Comparison of ENCODE assay signal across 5 cellular contexts in the genomic region with DNA sequence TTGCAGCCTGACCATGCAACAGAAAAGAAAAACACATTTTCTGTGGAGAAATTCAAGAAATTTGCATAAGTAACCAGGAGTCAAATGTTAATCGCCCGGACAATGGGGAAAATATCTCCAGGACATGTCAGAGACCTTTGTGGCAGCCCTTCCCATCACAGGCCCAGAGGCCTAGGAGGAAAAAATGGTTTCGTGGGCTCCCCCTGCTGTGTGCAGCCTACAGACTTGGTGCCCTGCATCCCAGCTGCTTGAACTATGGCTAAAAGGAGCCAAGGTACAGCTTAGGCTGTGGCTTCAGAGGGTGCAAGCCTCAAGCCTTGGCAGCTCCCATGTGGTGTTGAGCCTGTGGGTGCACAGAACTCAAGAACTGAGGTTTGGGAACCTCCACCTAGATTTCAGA. TPM values are rescaled to one million over a fixed set of nuclear protein-coding genes. Genes with fewer than 3 reads are reported as not detected.
A peak's percentile ranks its signal among the peaks of the same experiment; 100 is the strongest.
DNase-seq lines count a peak whose midpoint lies in the region; ATAC-seq, FAIRE-seq and TF ChIP-seq lines count a peak whose summit lies in the region.
"Not testable (repeated sequence)": the region's sequence is repeated elsewhere in the genome, so short reads cannot be mapped to it uniquely, and the experiment has no call there.
"Had no signal": no experiment of that assay in that cellular context is flagged by ENCODE, and none has a peak within 500 bp of the region (broad histone marks: within the 10 kb centered on the region; RNA-seq: fewer than 3 reads in every experiment).

No MANE protein-coding gene starts in this region.

- H3K9ac ChIP-seq in BLaER1 treated with 17β-estradiol and CSF1 and Interleukin-3, amounts not matched to agents 10 nM and 100 nM; HepG2 (ENCODE audit: insufficient read depth, low read depth, low read length): not testable (repeated sequence)

- H3K4me3 ChIP-seq in A549; HepG2 (replicated peaks in 1 of 3; ENCODE audit: insufficient read depth in 1 of 3, low read depth in 2 of 3, low read length in 3 of 3): not testable (repeated sequence)
- peak overlapping the region in 9 of 10 experiments; percentile 0 to 36 (median 16); a peak in 9 of 20 replicates for H3K4me3 ChIP-seq in BLaER1 treated with 17β-estradiol and CSF1 and Interleukin-3, amounts not matched to agents 10 nM and 100 nM

- TF ChIP-seq CTCF in A549 (IDR thresholded peaks at IDR 0.05); HepG2 (CRISPR knock-in tag; IDR thresholded peaks at IDR 0.05): not testable (repeated sequence)

- H3K79me2 ChIP-seq in HepG2 (ENCODE audit: insufficient read depth, low read length), result not testable (repeated sequence)

- not testable (repeated sequence) for ATAC-seq in A549, HepG2

- H3K4me2 ChIP-seq in A549; BLaER1 treated with 17β-estradiol and CSF1 and Interleukin-3, amounts not matched to agents 10 nM and 100 nM; HepG2 (ENCODE audit: low read depth, low read length): not testable (repeated sequence)

- H2AFZ ChIP-seq in HepG2 (ENCODE audit: low read length), result not testable (repeated sequence)

- H3K27me3 ChIP-seq in BLaER1 treated with 17β-estradiol and CSF1 and Interleukin-3, amounts not matched to agents 10 nM and 100 nM, result peaks cover 0 to 25% (median 20%) of the 10 kb centered on the region in 11 experiments; a peak in 15 of 22 replicates
- H3K27me3 ChIP-seq in HepG2 (ENCODE audit: control insufficient read depth in 1 of 2, insufficient read depth in 2 of 2, low read length in 2 of 2), result not testable (repeated sequence)

- not testable (repeated sequence) for BruUV-seq in HepG2 (replicated peaks; lab: Mats Ljungman, UMichigan)

- TF ChIP-seq POLR2A in A549 (IDR thresholded peaks at IDR 0.05; ENCODE audit: low read length); HepG2 (IDR thresholded peaks at IDR 0.05; ENCODE audit: insufficient read depth in 1 of 2, low read depth in 2 of 2, low read length in 2 of 2): not testable (repeated sequence)

- not testable (repeated sequence) for FAIRE-seq in A549 (lab: Jason Lieb, UNC); HepG2 (lab: Jason Lieb, UNC)

- intact Hi-C loops in HepG2 (cut with micrococcal nuclease; ENCODE audit: unreplicated experiment), result not testable (repeated sequence)

- not testable (repeated sequence) for TF ChIP-seq EP300 in A549 (IDR thresholded peaks at IDR 0.05); Ishikawa (IDR thresholded peaks at IDR 0.05; ENCODE audit: borderline replicate concordance); HepG2 (IDR thresholded peaks at IDR 0.05; ENCODE audit: low read depth in 2 of 2, low read length in 2 of 2); HepG2 (CRISPR knock-in tag; IDR thresholded peaks at IDR 0.05; ENCODE audit: borderline replicate concordance)

- not testable (repeated sequence) for H3K36me3 ChIP-seq in BLaER1 treated with 17β-estradiol and CSF1 and Interleukin-3, amounts not matched to agents 10 nM and 100 nM; HepG2 (replicated peaks in 1 of 2; ENCODE audit: control insufficient read depth in 1 of 2, insufficient read depth in 2 of 2, low read length in 2 of 2)

- DNase-seq in A549 (ENCODE audit: low read depth in 1 of 2, low spot score in 1 of 2); HepG2 (ENCODE audit: low spot score): not testable (repeated sequence)

- H3K27ac ChIP-seq in A549; BLaER1 treated with 17β-estradiol and CSF1 and Interleukin-3, amounts not matched to agents 10 nM and 100 nM; HepG2 (ENCODE audit: extremely low read length, insufficient read depth, low read length): not testable (repeated sequence)

- in situ Hi-C loops in HepG2 (cut with HindIII; ENCODE audit: extremely low pct_ligation_motif_present, low pct_unique_long_range_greater_than_20kb), result not testable (repeated sequence)

- H4K20me1 ChIP-seq in BLaER1 treated with 17β-estradiol and CSF1 and Interleukin-3, amounts not matched to agents 10 nM and 100 nM; HepG2 (ENCODE audit: insufficient read depth, low read length): not testable (repeated sequence)

- not testable (repeated sequence) for H3K4me1 ChIP-seq in A549; HepG2 (ENCODE audit: insufficient read depth, low read length)
- peaks cover 0 to 16% (median 9%) of the 10 kb centered on the region in 10 experiments; a peak in 14 of 20 replicates for H3K4me1 ChIP-seq in BLaER1 treated with 17β-estradiol and CSF1 and Interleukin-3, amounts not matched to agents 10 nM and 100 nM

- POLR2A ChIA-PET in A549 (lab: Yijun Ruan, JAX); HepG2 (lab: Yijun Ruan, JAX): not testable (repeated sequence)

- CTCF ChIA-PET in A549 (lab: Yijun Ruan, JAX), result interaction anchor here (0.7 to 1.8 kb wide), 2 partner anchors 39 to 71 kb away, joined by 4 to 6 read pairs; partner anchors contain the start of genes ZBTB45 and ZNF584
- CTCF ChIA-PET in HepG2 (lab: Yijun Ruan, JAX; ENCODE audit: low intra/inter-chr PET ratio, low total read pairs), result not testable (repeated sequence)

- TF ChIP-seq RAD21 in A549 (conservative IDR thresholded peaks at IDR 0.05 in 1 of 2, IDR thresholded peaks at IDR 0.05 in 1 of 2); Ishikawa (IDR thresholded peaks at IDR 0.05; ENCODE audit: low read depth); HepG2 (CRISPR knock-in tag; IDR thresholded peaks at IDR 0.05): not testable (repeated sequence)

- 32% methylated on average over 3 of the region's 3 CpGs for WGBS in A549 (ENCODE audit: missing lambda C conversion rate)
- WGBS in HepG2 (ENCODE audit: low lambda C conversion rate), result 53% methylated on average over 3 of the region's 3 CpGs

- peaks cover 44% of the 10 kb centered on the region for H3K9me3 ChIP-seq in A549
- peaks cover 38 to 53% (median 43%) of the 10 kb centered on the region in 11 experiments for H3K9me3 ChIP-seq in BLaER1 treated with 17β-estradiol and CSF1 and Interleukin-3, amounts not matched to agents 10 nM and 100 nM (replicated peaks in 1 of 11)
- H3K9me3 ChIP-seq in HepG2 (ENCODE audit: low read length), result peaks cover 21% of the 10 kb centered on the region

RNA-seq across cellular contexts. Expression of gene ZNF324B, which starts 2.6 kb away (rescaled TPM):
- polyA plus RNA-seq in A549 (2011; rRNA removed) (3.8 and 4.1 TPM in 2 replicates), A549 (2017; fragmentation: RNase III; extraction: RNeasy Plus Mini Kit Qiagen cat#74134 plus additional on column Dnase treatment) (6.8 TPM in 3 replicates), HepG2 (2011; rRNA removed) (0.53 and 0.98 TPM in 2 replicates)
- 4.0 and 5.1 TPM in 2 replicates for polyA plus RNA-seq in A549 (2012; cell fraction: cytosol; rRNA removed)
- polyA plus RNA-seq in A549 (2012; cell fraction: nucleus; rRNA removed), result 4.8 and 7.9 TPM in 2 replicates
- 7.1 and 9.1 TPM in 2 replicates for polyA minus RNA-seq in A549 (2011; rRNA and poly(A)+ RNA removed)
- total RNA-seq in HepG2 (2016; rRNA removed; fragmentation: Illumina TruSeq; extraction: Trizol), result 2.5 and 3.0 TPM in 2 replicates
- 0.79 and 1.6 TPM in 2 replicates for total RNA-seq in HepG2 (2016; cell fraction: cytosol; rRNA removed; fragmentation: Illumina TruSeq; extraction: Trizol; ENCODE audit: low read depth)
- total RNA-seq in HepG2 (2016; cell fraction: insoluble cytoplasmic fraction; rRNA removed; fragmentation: Illumina TruSeq; extraction: Trizol), result 2.4 and 3.3 TPM in 2 replicates
- 1.3 and 1.6 TPM in 2 replicates for total RNA-seq in HepG2 (2016; cell fraction: membrane; rRNA removed; fragmentation: Illumina TruSeq; extraction: Trizol)
- 1.7 and 2.9 TPM in 2 replicates for total RNA-seq in HepG2 (2016; cell fraction: nucleus; rRNA removed; fragmentation: Illumina TruSeq; extraction: Trizol)
- 0.50 and 0.56 TPM in 2 replicates for polyA plus RNA-seq in HepG2 (2011; cell fraction: cytosol; rRNA removed)
- 1.8 and 2.6 TPM in 2 replicates for polyA plus RNA-seq in HepG2 (2011; cell fraction: nucleus; rRNA removed)
- 0.95 and 0.97 TPM in 2 replicates for polyA plus RNA-seq in HepG2 (2012)
- polyA plus RNA-seq in HepG2 (2016; cell fraction: cytosol; fragmentation: Illumina TruSeq; extraction: Trizol; ENCODE audit: low read depth), result 0.09 and 0.11 TPM in 2 replicates
- 0.96 and 1.1 TPM in 2 replicates for polyA plus RNA-seq in HepG2 (2016; cell fraction: insoluble cytoplasmic fraction; fragmentation: Illumina TruSeq; extraction: Trizol; ENCODE audit: low read depth)
- polyA plus RNA-seq in HepG2 (2016; cell fraction: membrane; fragmentation: Illumina TruSeq; extraction: Trizol; ENCODE audit: low read depth), result 0.21 and 0.26 TPM in 2 replicates
- polyA plus RNA-seq in HepG2 (2016; cell fraction: nucleus; fragmentation: Illumina TruSeq; extraction: Trizol; ENCODE audit: insufficient read depth, low read depth), result 2.2 and 2.7 TPM in 2 replicates
- polyA minus RNA-seq in HepG2 (2011; rRNA and poly(A)+ RNA removed; ENCODE audit: low replicate concordance), result 4.0 and 14.2 TPM in 2 replicates
- polyA minus RNA-seq in HepG2 (2011; cell fraction: cytosol; rRNA and poly(A)+ RNA removed), result 0.69 and 1.5 TPM in 2 replicates
- polyA minus RNA-seq in HepG2 (2011; cell fraction: nucleus; rRNA and poly(A)+ RNA removed), result 2.7 and 3.9 TPM in 2 replicates

RNA-seq across cellular contexts. Expression of gene ZNF132, which starts 8.9 kb away (rescaled TPM):
- polyA plus RNA-seq in A549 (2011; rRNA removed) (0.16 and 0.19 TPM in 2 replicates), A549 (2017; fragmentation: RNase III; extraction: RNeasy Plus Mini Kit Qiagen cat#74134 plus additional on column Dnase treatment) (0.05 to 0.13 TPM (median 0.09 TPM) in 3 replicates), HepG2 (2011; rRNA removed) (not detected in 2 replicates)
- polyA plus RNA-seq in A549 (2012; cell fraction: cytosol; rRNA removed), result 0.05 TPM in 2 replicates
- 0.02 and 0.07 TPM in 2 replicates for polyA plus RNA-seq in A549 (2012; cell fraction: nucleus; rRNA removed)
- polyA minus RNA-seq in A549 (2011; rRNA and poly(A)+ RNA removed), result 0.50 and 1.1 TPM in 2 replicates
- not detected in 2 replicates for total RNA-seq in HepG2 (2016; rRNA removed; fragmentation: Illumina TruSeq; extraction: Trizol)
- total RNA-seq in HepG2 (2016; cell fraction: cytosol; rRNA removed; fragmentation: Illumina TruSeq; extraction: Trizol; ENCODE audit: low read depth), result not detected in 2 replicates
- not detected in 2 replicates for total RNA-seq in HepG2 (2016; cell fraction: insoluble cytoplasmic fraction; rRNA removed; fragmentation: Illumina TruSeq; extraction: Trizol)
- not detected in 2 replicates for total RNA-seq in HepG2 (2016; cell fraction: membrane; rRNA removed; fragmentation: Illumina TruSeq; extraction: Trizol)
- not detected in 2 replicates for total RNA-seq in HepG2 (2016; cell fraction: nucleus; rRNA removed; fragmentation: Illumina TruSeq; extraction: Trizol)
- polyA plus RNA-seq in HepG2 (2011; cell fraction: cytosol; rRNA removed), result not detected in 2 replicates
- polyA plus RNA-seq in HepG2 (2011; cell fraction: nucleus; rRNA removed), result not detected in 2 replicates
- 0.15 and 0.24 TPM in 2 replicates for polyA plus RNA-seq in HepG2 (2012)
- not detected in 2 replicates for polyA plus RNA-seq in HepG2 (2016; cell fraction: cytosol; fragmentation: Illumina TruSeq; extraction: Trizol; ENCODE audit: low read depth)
- not detected in 2 replicates for polyA plus RNA-seq in HepG2 (2016; cell fraction: insoluble cytoplasmic fraction; fragmentation: Illumina TruSeq; extraction: Trizol; ENCODE audit: low read depth)
- not detected in 2 replicates for polyA plus RNA-seq in HepG2 (2016; cell fraction: membrane; fragmentation: Illumina TruSeq; extraction: Trizol; ENCODE audit: low read depth)
- polyA plus RNA-seq in HepG2 (2016; cell fraction: nucleus; fragmentation: Illumina TruSeq; extraction: Trizol; ENCODE audit: insufficient read depth, low read depth), result not detected in 2 replicates
- polyA minus RNA-seq in HepG2 (2011; rRNA and poly(A)+ RNA removed; ENCODE audit: low replicate concordance), result not detected in 2 replicates
- polyA minus RNA-seq in HepG2 (2011; cell fraction: cytosol; rRNA and poly(A)+ RNA removed), result not detected in 2 replicates
- polyA minus RNA-seq in HepG2 (2011; cell fraction: nucleus; rRNA and poly(A)+ RNA removed), result not detected in 2 replicates
- total RNA-seq: G401 had no signal

RNA-seq across cellular contexts. Expression of gene ZNF324, which starts 18.0 kb away (rescaled TPM):
- 3.0 and 3.1 TPM in 2 replicates for polyA plus RNA-seq in A549 (2011; rRNA removed)
- 3.6 and 5.1 TPM in 2 replicates for polyA plus RNA-seq in A549 (2012; cell fraction: cytosol; rRNA removed)
- polyA plus RNA-seq in A549 (2012; cell fraction: nucleus; rRNA removed), result 6.9 and 10.0 TPM in 2 replicates
- polyA plus RNA-seq in A549 (2017; fragmentation: RNase III; extraction: RNeasy Plus Mini Kit Qiagen cat#74134 plus additional on column Dnase treatment), result 6.4 to 6.9 TPM (median 6.9 TPM) in 3 replicates
- polyA minus RNA-seq in A549 (2011; rRNA and poly(A)+ RNA removed), result 8.1 and 9.8 TPM in 2 replicates
- total RNA-seq in HepG2 (2016; rRNA removed; fragmentation: Illumina TruSeq; extraction: Trizol), result 4.0 and 4.7 TPM in 2 replicates
- 0.30 and 1.2 TPM in 2 replicates for total RNA-seq in HepG2 (2016; cell fraction: cytosol; rRNA removed; fragmentation: Illumina TruSeq; extraction: Trizol; ENCODE audit: low read depth)
- total RNA-seq in HepG2 (2016; cell fraction: insoluble cytoplasmic fraction; rRNA removed; fragmentation: Illumina TruSeq; extraction: Trizol), result 4.0 and 5.4 TPM in 2 replicates
- 1.7 and 1.8 TPM in 2 replicates for total RNA-seq in HepG2 (2016; cell fraction: membrane; rRNA removed; fragmentation: Illumina TruSeq; extraction: Trizol)
- 4.7 and 6.2 TPM in 2 replicates for total RNA-seq in HepG2 (2016; cell fraction: nucleus; rRNA removed; fragmentation: Illumina TruSeq; extraction: Trizol)
- polyA plus RNA-seq in HepG2 (2011; rRNA removed), result 1.1 and 1.6 TPM in 2 replicates
- polyA plus RNA-seq in HepG2 (2011; cell fraction: cytosol; rRNA removed), result 1.5 and 1.6 TPM in 2 replicates
- 6.4 TPM in 2 replicates for polyA plus RNA-seq in HepG2 (2011; cell fraction: nucleus; rRNA removed)
- 1.8 and 2.3 TPM in 2 replicates for polyA plus RNA-seq in HepG2 (2012)
- 0.07 and 0.16 TPM in 2 replicates for polyA plus RNA-seq in HepG2 (2016; cell fraction: cytosol; fragmentation: Illumina TruSeq; extraction: Trizol; ENCODE audit: low read depth)
- 2.1 and 2.5 TPM in 2 replicates for polyA plus RNA-seq in HepG2 (2016; cell fraction: insoluble cytoplasmic fraction; fragmentation: Illumina TruSeq; extraction: Trizol; ENCODE audit: low read depth)
- polyA plus RNA-seq in HepG2 (2016; cell fraction: membrane; fragmentation: Illumina TruSeq; extraction: Trizol; ENCODE audit: low read depth), result 0.45 and 0.47 TPM in 2 replicates
- polyA plus RNA-seq in HepG2 (2016; cell fraction: nucleus; fragmentation: Illumina TruSeq; extraction: Trizol; ENCODE audit: insufficient read depth, low read depth), result 3.4 and 3.6 TPM in 2 replicates
- polyA minus RNA-seq in HepG2 (2011; rRNA and poly(A)+ RNA removed; ENCODE audit: low replicate concordance), result 10.2 and 18.5 TPM in 2 replicates
- 1.9 and 2.6 TPM in 2 replicates for polyA minus RNA-seq in HepG2 (2011; cell fraction: cytosol; rRNA and poly(A)+ RNA removed)
- polyA minus RNA-seq in HepG2 (2011; cell fraction: nucleus; rRNA and poly(A)+ RNA removed), result 10.4 and 13.9 TPM in 2 replicates

RNA-seq across cellular contexts. Expression of gene ZNF446, which starts 27.3 kb away (rescaled TPM):
- polyA plus RNA-seq in A549 (2011; rRNA removed) (6.2 and 7.4 TPM in 2 replicates), A549 (2017; fragmentation: RNase III; extraction: RNeasy Plus Mini Kit Qiagen cat#74134 plus additional on column Dnase treatment) (9.9 to 12.5 TPM (median 11.0 TPM) in 3 replicates), HepG2 (2011; rRNA removed) (3.0 and 3.8 TPM in 2 replicates)
- 10.7 and 14.7 TPM in 2 replicates for polyA plus RNA-seq in A549 (2012; cell fraction: cytosol; rRNA removed)
- 32.2 and 37.8 TPM in 2 replicates for polyA plus RNA-seq in A549 (2012; cell fraction: nucleus; rRNA removed)
- 9.3 and 9.9 TPM in 2 replicates for polyA minus RNA-seq in A549 (2011; rRNA and poly(A)+ RNA removed)
- total RNA-seq in HepG2 (2016; rRNA removed; fragmentation: Illumina TruSeq; extraction: Trizol), result 2.5 and 3.6 TPM in 2 replicates
- total RNA-seq in HepG2 (2016; cell fraction: cytosol; rRNA removed; fragmentation: Illumina TruSeq; extraction: Trizol; ENCODE audit: low read depth), result 0.81 and 0.97 TPM in 2 replicates
- 2.5 and 3.8 TPM in 2 replicates for total RNA-seq in HepG2 (2016; cell fraction: insoluble cytoplasmic fraction; rRNA removed; fragmentation: Illumina TruSeq; extraction: Trizol)
- total RNA-seq in HepG2 (2016; cell fraction: membrane; rRNA removed; fragmentation: Illumina TruSeq; extraction: Trizol), result 2.1 and 2.7 TPM in 2 replicates
- 3.2 and 3.9 TPM in 2 replicates for total RNA-seq in HepG2 (2016; cell fraction: nucleus; rRNA removed; fragmentation: Illumina TruSeq; extraction: Trizol)
- polyA plus RNA-seq in HepG2 (2011; cell fraction: cytosol; rRNA removed), result 1.6 and 3.9 TPM in 2 replicates
- polyA plus RNA-seq in HepG2 (2011; cell fraction: nucleus; rRNA removed), result 9.0 and 9.4 TPM in 2 replicates
- polyA plus RNA-seq in HepG2 (2012), result 2.8 and 3.6 TPM in 2 replicates
- 0.83 and 0.97 TPM in 2 replicates for polyA plus RNA-seq in HepG2 (2016; cell fraction: cytosol; fragmentation: Illumina TruSeq; extraction: Trizol; ENCODE audit: low read depth)
- polyA plus RNA-seq in HepG2 (2016; cell fraction: insoluble cytoplasmic fraction; fragmentation: Illumina TruSeq; extraction: Trizol; ENCODE audit: low read depth), result 2.7 and 3.2 TPM in 2 replicates
- polyA plus RNA-seq in HepG2 (2016; cell fraction: membrane; fragmentation: Illumina TruSeq; extraction: Trizol; ENCODE audit: low read depth), result 1.7 TPM in 2 replicates
- polyA plus RNA-seq in HepG2 (2016; cell fraction: nucleus; fragmentation: Illumina TruSeq; extraction: Trizol; ENCODE audit: insufficient read depth, low read depth), result 5.3 and 7.0 TPM in 2 replicates
- 6.2 and 6.7 TPM in 2 replicates for polyA minus RNA-seq in HepG2 (2011; rRNA and poly(A)+ RNA removed; ENCODE audit: low replicate concordance)
- 1.2 and 2.2 TPM in 2 replicates for polyA minus RNA-seq in HepG2 (2011; cell fraction: cytosol; rRNA and poly(A)+ RNA removed)
- 5.5 and 6.0 TPM in 2 replicates for polyA minus RNA-seq in HepG2 (2011; cell fraction: nucleus; rRNA and poly(A)+ RNA removed)

RNA-seq across cellular contexts. Expression of gene ZNF584, which starts 40.4 kb away (rescaled TPM):
- 18.2 and 21.2 TPM in 2 replicates for polyA plus RNA-seq in A549 (2011; rRNA removed)
- polyA plus RNA-seq in A549 (2012; cell fraction: cytosol; rRNA removed), result 13.7 and 16.6 TPM in 2 replicates
- 14.3 and 17.3 TPM in 2 replicates for polyA plus RNA-seq in A549 (2012; cell fraction: nucleus; rRNA removed)
- 13.6 to 15.6 TPM (median 14.8 TPM) in 3 replicates for polyA plus RNA-seq in A549 (2017; fragmentation: RNase III; extraction: RNeasy Plus Mini Kit Qiagen cat#74134 plus additional on column Dnase treatment)
- polyA minus RNA-seq in A549 (2011; rRNA and poly(A)+ RNA removed), result 26.7 and 26.9 TPM in 2 replicates
- total RNA-seq in HepG2 (2016; rRNA removed; fragmentation: Illumina TruSeq; extraction: Trizol), result 6.8 and 7.0 TPM in 2 replicates
- 2.7 and 3.0 TPM in 2 replicates for total RNA-seq in HepG2 (2016; cell fraction: cytosol; rRNA removed; fragmentation: Illumina TruSeq; extraction: Trizol; ENCODE audit: low read depth)
- 7.0 and 7.6 TPM in 2 replicates for total RNA-seq in HepG2 (2016; cell fraction: insoluble cytoplasmic fraction; rRNA removed; fragmentation: Illumina TruSeq; extraction: Trizol)
- total RNA-seq in HepG2 (2016; cell fraction: membrane; rRNA removed; fragmentation: Illumina TruSeq; extraction: Trizol), result 5.6 and 7.1 TPM in 2 replicates
- 4.6 and 6.5 TPM in 2 replicates for total RNA-seq in HepG2 (2016; cell fraction: nucleus; rRNA removed; fragmentation: Illumina TruSeq; extraction: Trizol)
- polyA plus RNA-seq in HepG2 (2011; rRNA removed), result 2.4 and 3.3 TPM in 2 replicates
- polyA plus RNA-seq in HepG2 (2011; cell fraction: cytosol; rRNA removed), result 2.2 and 2.4 TPM in 2 replicates
- 2.7 and 3.7 TPM in 2 replicates for polyA plus RNA-seq in HepG2 (2011; cell fraction: nucleus; rRNA removed)
- 2.1 and 2.6 TPM in 2 replicates for polyA plus RNA-seq in HepG2 (2012)
- polyA plus RNA-seq in HepG2 (2016; cell fraction: cytosol; fragmentation: Illumina TruSeq; extraction: Trizol; ENCODE audit: low read depth), result 1.5 and 2.0 TPM in 2 replicates
- polyA plus RNA-seq in HepG2 (2016; cell fraction: insoluble cytoplasmic fraction; fragmentation: Illumina TruSeq; extraction: Trizol; ENCODE audit: low read depth), result 4.1 and 4.8 TPM in 2 replicates
- 2.5 and 4.0 TPM in 2 replicates for polyA plus RNA-seq in HepG2 (2016; cell fraction: membrane; fragmentation: Illumina TruSeq; extraction: Trizol; ENCODE audit: low read depth)
- 6.0 and 6.2 TPM in 2 replicates for polyA plus RNA-seq in HepG2 (2016; cell fraction: nucleus; fragmentation: Illumina TruSeq; extraction: Trizol; ENCODE audit: insufficient read depth, low read depth)
- polyA minus RNA-seq in HepG2 (2011; rRNA and poly(A)+ RNA removed; ENCODE audit: low replicate concordance), result 5.5 and 35.4 TPM in 2 replicates
- polyA minus RNA-seq in HepG2 (2011; cell fraction: cytosol; rRNA and poly(A)+ RNA removed), result 2.7 and 2.9 TPM in 2 replicates
- polyA minus RNA-seq in HepG2 (2011; cell fraction: nucleus; rRNA and poly(A)+ RNA removed), result 4.2 and 4.6 TPM in 2 replicates
